Comparison of ENCODE assay signal across 1 cellular context in the genomic region with DNA sequence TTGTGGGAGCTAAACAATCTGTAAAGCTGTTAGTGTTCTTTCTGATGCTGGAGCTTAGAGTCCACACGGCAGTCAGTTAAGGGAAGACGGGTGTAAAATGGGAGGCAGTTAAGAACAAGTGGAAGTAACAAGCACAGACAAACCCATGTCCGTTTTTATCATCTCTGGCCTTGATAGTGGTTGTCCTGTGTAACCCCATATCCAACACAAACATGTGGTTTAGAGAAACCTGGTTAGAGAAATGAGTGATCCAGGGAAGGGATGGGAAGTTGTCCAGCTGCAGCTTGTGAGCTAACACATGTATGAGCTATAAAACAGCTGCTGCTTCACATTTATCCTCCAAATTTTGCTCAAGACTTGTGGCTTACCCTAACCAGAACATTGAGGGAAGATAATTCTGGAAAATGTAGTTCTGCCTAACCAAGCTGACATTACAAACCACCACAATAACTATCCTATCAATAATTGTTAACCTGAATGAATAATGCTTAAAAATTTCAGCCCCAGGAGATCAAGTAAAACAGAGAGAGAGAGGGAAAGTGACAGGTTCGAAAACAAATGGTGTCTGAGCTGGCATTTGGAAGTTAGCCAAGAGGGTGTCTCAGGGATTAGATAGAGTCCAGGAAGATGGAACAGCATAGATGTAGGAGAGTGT.
TF ChIP-seq lines count a peak whose summit lies in the region.

No MANE protein-coding gene starts in this region.

TF ChIP-seq in SK-N-SH, 30 proteins besides CTCF, POLR2A, EP300 and RAD21:
- TF ChIP-seq ELF1 (IDR thresholded peaks at IDR 0.05) (no peak), PBX3 (IDR thresholded peaks at IDR 0.05) (peak; percentile 81), FOXJ3 (CRISPR knock-in tag; IDR thresholded peaks at IDR 0.05) (no peak), JUND (IDR thresholded peaks at IDR 0.05) (peak; percentile 53), TCF12 (IDR thresholded peaks at IDR 0.05) (peak; percentile 53), NFIC (IDR thresholded peaks at IDR 0.05; ENCODE audit: borderline replicate concordance) (peak; percentile 57; the same call in 1 of the 2 replicates)
